1 cellular context compared by ENCODE assay signal in the genomic region with DNA sequence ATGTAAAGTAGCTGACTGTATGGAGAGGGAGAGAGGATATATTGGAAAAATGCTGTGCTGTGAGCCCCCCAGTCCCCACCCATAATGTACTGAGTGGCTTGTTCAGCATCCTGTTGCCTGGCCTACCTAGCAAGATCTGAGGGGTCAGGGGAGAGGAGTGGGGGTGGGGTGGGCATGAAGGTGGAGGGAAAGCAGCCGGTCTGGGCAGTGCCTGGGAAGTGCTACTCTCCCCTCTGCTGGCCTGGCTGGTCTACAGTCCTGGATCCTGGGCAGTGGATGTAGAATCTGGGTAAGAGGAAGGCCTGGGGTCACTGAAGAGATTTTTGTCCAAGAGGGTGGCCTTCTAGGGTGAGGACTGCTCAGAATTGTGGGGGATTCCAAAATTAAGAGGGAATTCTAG.
TF ChIP-seq lines count a peak whose summit lies in the region.

No MANE protein-coding gene starts in this region.

TF ChIP-seq in HepG2, 621 proteins besides CTCF, POLR2A, EP300 and RAD21 (continued from another document):
- TF ChIP-seq, protein P1, sequence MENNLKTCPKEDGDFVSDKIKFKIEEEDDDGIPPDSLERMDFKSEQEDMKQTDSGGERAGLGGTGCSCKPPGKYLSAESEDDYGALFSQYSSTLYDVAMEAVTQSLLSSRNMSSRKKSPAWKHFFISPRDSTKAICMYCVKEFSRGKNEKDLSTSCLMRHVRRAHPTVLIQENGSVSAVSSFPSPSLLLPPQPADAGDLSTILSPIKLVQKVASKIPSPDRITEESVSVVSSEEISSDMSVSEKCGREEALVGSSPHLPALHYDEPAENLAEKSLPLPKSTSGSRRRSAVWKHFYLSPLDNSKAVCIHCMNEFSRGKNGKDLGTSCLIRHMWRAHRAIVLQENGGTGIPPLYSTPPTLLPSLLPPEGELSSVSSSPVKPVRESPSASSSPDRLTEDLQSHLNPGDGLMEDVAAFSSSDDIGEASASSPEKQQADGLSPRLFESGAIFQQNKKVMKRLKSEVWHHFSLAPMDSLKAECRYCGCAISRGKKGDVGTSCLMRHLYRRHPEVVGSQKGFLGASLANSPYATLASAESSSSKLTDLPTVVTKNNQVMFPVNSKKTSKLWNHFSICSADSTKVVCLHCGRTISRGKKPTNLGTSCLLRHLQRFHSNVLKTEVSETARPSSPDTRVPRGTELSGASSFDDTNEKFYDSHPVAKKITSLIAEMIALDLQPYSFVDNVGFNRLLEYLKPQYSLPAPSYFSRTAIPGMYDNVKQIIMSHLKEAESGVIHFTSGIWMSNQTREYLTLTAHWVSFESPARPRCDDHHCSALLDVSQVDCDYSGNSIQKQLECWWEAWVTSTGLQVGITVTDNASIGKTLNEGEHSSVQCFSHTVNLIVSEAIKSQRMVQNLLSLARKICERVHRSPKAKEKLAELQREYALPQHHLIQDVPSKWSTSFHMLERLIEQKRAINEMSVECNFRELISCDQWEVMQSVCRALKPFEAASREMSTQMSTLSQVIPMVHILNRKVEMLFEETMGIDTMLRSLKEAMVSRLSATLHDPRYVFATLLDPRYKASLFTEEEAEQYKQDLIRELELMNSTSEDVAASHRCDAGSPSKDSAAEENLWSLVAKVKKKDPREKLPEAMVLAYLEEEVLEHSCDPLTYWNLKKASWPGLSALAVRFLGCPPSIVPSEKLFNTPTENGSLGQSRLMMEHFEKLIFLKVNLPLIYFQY (CRISPR knock-in tag; IDR thresholded peaks at IDR 0.05; ENCODE audit: borderline replicate concordance) = no peak
- TF ChIP-seq POLR2AphosphoS5 (IDR thresholded peaks at IDR 0.05; ENCODE audit: low read depth, low read length) (no peak), ZBTB42 (CRISPR knock-in tag; IDR thresholded peaks at IDR 0.05) (no peak), CREB1 (IDR thresholded peaks at IDR 0.05) (no peak), CREB1 (CRISPR knock-in tag; IDR thresholded peaks at IDR 0.05) (no peak), AHR (CRISPR knock-in tag; IDR thresholded peaks at IDR 0.05) (no peak), ZNF451 (CRISPR knock-in tag; IDR thresholded peaks at IDR 0.05) (no peak), ZNF766 (CRISPR knock-in tag; IDR thresholded peaks at IDR 0.05; ENCODE audit: borderline replicate concordance) (no peak), ZNF17 (CRISPR knock-in tag; IDR thresholded peaks at IDR 0.05) (no peak), TEAD3 (CRISPR knock-in tag; optimal IDR thresholded peaks at IDR 0.05; ENCODE audit: borderline replicate concordance) (no peak), ZNF44 (CRISPR knock-in tag; IDR thresholded peaks at IDR 0.05) (no peak), ZNF790 (CRISPR knock-in tag; IDR thresholded peaks at IDR 0.05; ENCODE audit: borderline replicate concordance) (no peak)
